Comparison of ENCODE assay signal across 12 cellular contexts in the genomic region with DNA sequence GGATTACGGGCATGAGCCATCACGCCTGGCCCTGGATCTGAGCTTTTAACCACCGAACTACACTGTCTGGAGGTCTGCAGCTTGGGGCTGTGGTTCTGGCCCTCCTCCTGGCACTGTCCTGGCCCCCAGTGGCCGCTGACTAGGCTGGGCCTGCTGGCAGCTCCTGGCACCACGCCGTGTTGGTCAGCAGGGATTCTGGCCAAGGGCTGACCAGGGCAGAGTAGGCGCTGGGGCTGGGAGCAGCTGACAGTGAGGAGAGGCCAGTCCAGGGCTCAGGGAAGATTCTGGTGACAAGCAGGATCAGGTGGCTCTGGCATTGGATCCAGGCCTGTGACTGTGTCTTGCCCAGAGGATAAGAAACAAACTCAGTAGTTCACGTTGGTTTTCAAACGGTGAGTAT. TPM values are rescaled to one million over a fixed set of nuclear protein-coding genes. Genes with fewer than 3 reads are reported as not detected.
A peak's percentile ranks its signal among the peaks of the same experiment; 100 is the strongest.
DNase-seq lines count a peak whose midpoint lies in the region; ATAC-seq and TF ChIP-seq lines count a peak whose summit lies in the region.
"Had no signal": no experiment of that assay in that cellular context is flagged by ENCODE, and none has a peak within 500 bp of the region (broad histone marks: within the 10 kb centered on the region; RNA-seq: fewer than 3 reads in every experiment).

No MANE protein-coding gene starts in this region.

- no peaks in the 10 kb centered on the region for H3K9me3 Mint-ChIP-seq in HFFc6

- H3K36me3 ChIP-seq in SJCRH30 (peaks cover 2% of the 10 kb centered on the region; the same call in 1 of the 2 replicates), esophagus muscularis mucosa (peaks cover 0 to 11% (median 4%) of the 10 kb centered on the region in 4 donors), mucosa of descending colon (ENCODE audit: low read depth) (no peaks in the 10 kb centered on the region), testis (ENCODE audit: low read depth, missing control alignments) (no peaks in the 10 kb centered on the region)
- H3K36me3 ChIP-seq: thyroid gland had no signal

- H3K27ac ChIP-seq in SJCRH30 (peak overlapping the region; percentile 92), esophagus muscularis mucosa (replicated peaks in 1 of 4) (peak overlapping the region; percentile 28 to 49 (median 32)), testis (no peak overlapping the region), foreskin keratinocyte (no peak overlapping the region)
- H3K27ac ChIP-seq: thyroid gland had no signal

- H3K4me3 Mint-ChIP-seq in HFFc6, result no peak overlapping the region

- H3K27ac Mint-ChIP-seq in HFFc6, result no peak overlapping the region

- DNase-seq in SJCRH30 (peak; percentile 67 to 80), esophagus muscularis mucosa (ENCODE audit: extremely low spot score) (no peak), mucosa of descending colon (no peak), testis (peak; percentile 73), GM13977 (ENCODE audit: low spot score) (no peak), NCI-H774 (lab: John Stamatoyannopoulos, UW) (no peak), HFFc6 (no peak), foreskin keratinocyte (no peak)
- DNase-seq: NCI-H1694; stimulated activated CD4-positive, alpha-beta T cell treated with anti-CD3 and anti-CD28 coated beads, Interleukin-2, amount 100 ng/mL, for 48 hours; thyroid gland had no signal

- TF ChIP-seq POLR2A in esophagus muscularis mucosa (IDR thresholded peaks at IDR 0.05; ENCODE audit: low read depth) (no peak), testis (IDR thresholded peaks at IDR 0.05) (no peak)

- WGBS in esophagus muscularis mucosa, result 56% methylated on average over 5 of the region's 9 CpGs
- 62 to 64% methylated on average over 6 to 9 of the region's 9 CpGs for WGBS in testis, 2 donors

- peaks cover 4% of the 10 kb centered on the region for H3K36me3 Mint-ChIP-seq in HFFc6 (ENCODE audit: low read depth)

- H3K4me1 Mint-ChIP-seq in HFFc6 (ENCODE audit: low read depth), result peaks cover 16% of the 10 kb centered on the region

- H3K27me3 Mint-ChIP-seq in HFFc6 (ENCODE audit: insufficient read depth), result peaks cover 6% of the 10 kb centered on the region; the same call in 1 of the 2 replicates

- intact Hi-C loops in esophagus muscularis mucosa (cut with DNase I) (no loop called here), mucosa of descending colon (cut with DNase I, micrococcal nuclease) (no loop called here), testis (cut with DNase I; ENCODE audit: low total_unique reads) (no loop called here)

- H3K27me3 ChIP-seq in SJCRH30, result no peaks in the 10 kb centered on the region
- H3K27me3 ChIP-seq in esophagus muscularis mucosa, result no peaks in the 10 kb centered on the region
- H3K27me3 ChIP-seq in testis, result no peaks in the 10 kb centered on the region
- H3K27me3 ChIP-seq in foreskin keratinocyte, result no peaks in the 10 kb centered on the region
- H3K27me3 ChIP-seq: thyroid gland had no signal

- H3K9me3 ChIP-seq in SJCRH30 (replicated peaks) (no peaks in the 10 kb centered on the region), esophagus muscularis mucosa (no peaks in the 10 kb centered on the region), mucosa of descending colon (no peaks in the 10 kb centered on the region), testis (no peaks in the 10 kb centered on the region)
- H3K9me3 ChIP-seq: thyroid gland had no signal

- TF ChIP-seq CTCF in esophagus muscularis mucosa (IDR thresholded peaks at IDR 0.05), result no peak
- TF ChIP-seq CTCF in mucosa of descending colon (IDR thresholded peaks at IDR 0.05), result no peak
- no peak for TF ChIP-seq CTCF in testis (IDR thresholded peaks at IDR 0.05)
- TF ChIP-seq CTCF in GM13977 (IDR thresholded peaks at IDR 0.05; ENCODE audit: extremely low read depth, insufficient read depth, missing control alignments), result no peak
- no peak for TF ChIP-seq CTCF in HFFc6 (IDR thresholded peaks at IDR 0.05)
- no peak for TF ChIP-seq CTCF in foreskin keratinocyte (conservative IDR thresholded peaks at IDR 0.05)

- in situ Hi-C loops in GM13977 (cut with MboI; ENCODE audit: low pct_unique_long_range_greater_than_20kb, low sequenced_read_pairs, unreplicated experiment), result no loop called here

- no peak for TF ChIP-seq EP300 in esophagus muscularis mucosa (IDR thresholded peaks at IDR 0.05)

- peaks cover 16% of the 10 kb centered on the region for H3K4me1 ChIP-seq in SJCRH30
- peaks cover 27 to 37% (median 30%) of the 10 kb centered on the region in 4 donors for H3K4me1 ChIP-seq in esophagus muscularis mucosa
- H3K4me1 ChIP-seq in mucosa of descending colon (ENCODE audit: low read depth), result peaks cover 5% of the 10 kb centered on the region
- H3K4me1 ChIP-seq in testis, result peaks cover 7% of the 10 kb centered on the region
- no peaks in the 10 kb centered on the region for H3K4me1 ChIP-seq in foreskin keratinocyte

- no peak overlapping the region for H3K4me3 ChIP-seq in SJCRH30
- no peak overlapping the region for H3K4me3 ChIP-seq in esophagus muscularis mucosa
- no peak overlapping the region for H3K4me3 ChIP-seq in mucosa of descending colon
- H3K4me3 ChIP-seq in testis, result no peak overlapping the region
- H3K4me3 ChIP-seq: thyroid gland had no signal

- ATAC-seq in mucosa of descending colon, result peak; percentile 9
- ATAC-seq in foreskin keratinocyte, result no peak

RNA-seq across cellular contexts. Expression of gene EEF2K, which starts 14.6 kb away (rescaled TPM):
- 22.0 and 23.0 TPM in 2 replicates for total RNA-seq in SJCRH30 (2014; rRNA removed; shearing (Covaris generic))
- total RNA-seq in esophagus muscularis mucosa, result 10 to 100 TPM; 18.1 to 37.7 (median 31.6) TPM
- total RNA-seq in mucosa of descending colon, result 10 to 100 TPM; 38.6 to 60.8 (median 39.7) TPM
- total RNA-seq in testis, result 10 to 100 TPM; 10.2 to 11.1 TPM
- 6.6 TPM for polyA plus RNA-seq in testis (ENCODE audit: insufficient read depth, low read depth, low replicate concordance)
- total RNA-seq in HFFc6 (2021; fragmentation: NEBNext Ultra II Directional; extraction: Animal tissue kit (Norgen Biotek cat#: 25700)), result 10 to 100 TPM; 21.5 to 26.6 (median 23.5) TPM
- 21.4 and 21.6 TPM in 2 replicates for total RNA-seq in foreskin keratinocyte
- polyA plus RNA-seq in foreskin keratinocyte, result 5.0 and 5.6 TPM in 2 replicates

RNA-seq across cellular contexts. Expression of gene SDR42E2, which starts 58.4 kb away (rescaled TPM):
- total RNA-seq in SJCRH30 (2014; rRNA removed; shearing (Covaris generic)), result not detected in 2 replicates
- total RNA-seq in esophagus muscularis mucosa, result not detected
- not detected for total RNA-seq in mucosa of descending colon
- under 1 TPM; 0.31 TPM for total RNA-seq in testis
- polyA plus RNA-seq in testis (ENCODE audit: insufficient read depth, low read depth, low replicate concordance), result 1.4 TPM
- total RNA-seq in HFFc6 (2021; fragmentation: NEBNext Ultra II Directional; extraction: Animal tissue kit (Norgen Biotek cat#: 25700)), result not detected
- total RNA-seq in foreskin keratinocyte, result not detected in 2 replicates
- polyA plus RNA-seq in foreskin keratinocyte, result not detected in 2 replicates
- total RNA-seq: frontal cortex, thyroid gland had no signal

Comparison
In these comparisons a context has a peak if more than half of its experiments do, and no peak if none do; other contexts are left out.
1. DNase-seq: peak in SJCRH30 (2 of 2) and testis (single experiment); none in esophagus muscularis mucosa (single experiment), mucosa of descending colon (0 of 3), GM13977 (single experiment), NCI-H774 (single experiment), HFFc6 (single experiment) and foreskin keratinocyte (0 of 2).
2. H3K27ac ChIP-seq: peak in SJCRH30 (single experiment) and esophagus muscularis mucosa (4 of 4); none in testis (0 of 2) and foreskin keratinocyte (single experiment).